In the genomic region with DNA sequence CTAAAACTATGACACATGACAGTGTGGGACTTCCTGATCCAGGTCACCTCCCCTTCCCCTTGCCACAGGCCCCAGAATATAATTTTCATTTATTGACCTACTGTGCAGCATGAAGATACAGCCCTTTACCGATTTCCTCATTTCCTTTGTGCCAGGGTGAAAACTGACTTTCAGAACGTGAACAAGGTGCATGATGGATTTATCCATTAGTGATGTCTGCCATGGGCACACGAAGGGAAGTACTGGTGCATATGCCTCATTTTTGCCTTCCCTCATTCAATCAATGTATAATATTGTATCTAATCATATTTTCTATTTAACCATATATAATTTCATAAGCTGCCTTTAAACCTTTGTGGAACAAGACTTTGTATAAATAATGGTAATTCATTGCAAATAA, we compare ENCODE assay signal across 20 cellular contexts.
"Had no signal": no experiment of that assay in that cellular context is flagged by ENCODE, and none has a peak within 500 bp of the region (broad histone marks: within the 10 kb centered on the region; RNA-seq: fewer than 3 reads in every experiment).

No MANE protein-coding gene starts in this region.

- H3K36me3 Mint-ChIP-seq: IgD-negative memory B cell had no signal

- H3K4me3 Mint-ChIP-seq: IgD-negative memory B cell had no signal

- H3K4me3 ChIP-seq: SJSA1, SK-N-MC had no signal

- DNase-seq: KBM-7, MV-4-11, NCI-H1048, NCI-H1105, NCI-H1417, NCI-H146, NCI-H1694 treated with DMSO at 0.1 percent for 48 hours, NCI-H1930, NCI-H2107, NCI-H2227 treated with DMSO at 0.1 percent for 48 hours, NCI-H524, NCI-H526 treated with DMSO at 0.1 percent for 48 hours, NCI-H774, Right ventricle myocardium superior, RPMI8226, SIG-M5 had no signal

- H3K27ac Mint-ChIP-seq: IgD-negative memory B cell had no signal

- H3K9me3 ChIP-seq: SJSA1 had no signal

- H3K27ac ChIP-seq: HL-60, SJSA1, SK-N-MC had no signal

- H3K36me3 ChIP-seq: SJSA1 had no signal

- H3K4me1 ChIP-seq: SJSA1 had no signal
